In genomic region chr12:29164477-29165163, GRCh38 we compare ENCODE assay signal across 9 cellular contexts. TPM values are rescaled to one million over a fixed set of nuclear protein-coding genes. Genes with fewer than 3 reads are reported as not detected.
A peak's percentile ranks its signal among the peaks of the same experiment; 100 is the strongest.
DNase-seq lines count a peak whose midpoint lies in the region; ATAC-seq, FAIRE-seq and TF ChIP-seq lines count a peak whose summit lies in the region.
"Had no signal": no experiment of that assay in that cellular context is flagged by ENCODE, and none has a peak within 500 bp of the region (broad histone marks: within the 10 kb centered on the region; RNA-seq: fewer than 3 reads in every experiment).

No MANE protein-coding gene starts in this region.

- peak overlapping the region; percentile 33 for H3K27ac Mint-ChIP-seq in Calu3 (ENCODE audit: unreplicated experiment)
- H3K27ac Mint-ChIP-seq in activated T-helper 17 cell treated with anti-CD3 and anti-CD28 coated beads, Interleukin-2, amount 50 U/mL, for 72 hours, result peak overlapping the region; percentile 23

- peaks cover 14% of the 10 kb centered on the region for H3K4me1 Mint-ChIP-seq in Calu3 (ENCODE audit: low read depth, unreplicated experiment)
- H3K4me1 Mint-ChIP-seq in activated T-helper 17 cell treated with anti-CD3 and anti-CD28 coated beads, Interleukin-2, amount 50 U/mL, for 72 hours, result peaks cover 16% of the 10 kb centered on the region

- H3K9me3 Mint-ChIP-seq in Calu3 (ENCODE audit: low read depth, unreplicated experiment), result peaks cover 4% of the 10 kb centered on the region
- H3K9me3 Mint-ChIP-seq in activated T-helper 17 cell treated with anti-CD3 and anti-CD28 coated beads, Interleukin-2, amount 50 U/mL, for 72 hours, result no peaks in the 10 kb centered on the region

- no TSS peak for BruUV-seq in Calu3 (replicated peaks; lab: Mats Ljungman, UMichigan)

- no peak overlapping the region for H3K4me3 Mint-ChIP-seq in Calu3 (ENCODE audit: low read depth, unreplicated experiment)
- no peak overlapping the region for H3K4me3 Mint-ChIP-seq in activated T-helper 17 cell treated with anti-CD3 and anti-CD28 coated beads, Interleukin-2, amount 50 U/mL, for 72 hours

- TF ChIP-seq CTCF in Calu3 (IDR thresholded peaks at IDR 0.05; ENCODE audit: unreplicated experiment) (no peak), D721Med (IDR thresholded peaks at IDR 0.05; ENCODE audit: insufficient read depth, missing control alignments) (no peak)

- H3K36me3 Mint-ChIP-seq in Calu3 (ENCODE audit: insufficient read depth, unreplicated experiment), result no peaks in the 10 kb centered on the region
- H3K36me3 Mint-ChIP-seq in activated T-helper 17 cell treated with anti-CD3 and anti-CD28 coated beads, Interleukin-2, amount 50 U/mL, for 72 hours (ENCODE audit: low read depth), result peaks cover 5% of the 10 kb centered on the region

- peak; percentile 98 for ATAC-seq in GM19468 (IDR thresholded peaks at IDR 0.05; ENCODE audit: extremely low read depth, unreplicated experiment)
- peak; percentile 100 for ATAC-seq in HG03469 (IDR thresholded peaks at IDR 0.05; ENCODE audit: unreplicated experiment)
- ATAC-seq in activated T-helper 17 cell treated with anti-CD3 and anti-CD28 coated beads, Interleukin-2, amount 50 U/mL, for 72 hours (replicated peaks), result peak; percentile 90

- DNase-seq in Calu3 (no peak), kidney tubule cell (ENCODE audit: low spot score) (peak; percentile 74), T-helper 9 cell (no peak), D721Med (ENCODE audit: insufficient read length, low spot score) (no peak), NCI-H510A (lab: John Stamatoyannopoulos, UW) (no peak)

- no peak for FAIRE-seq in D721Med (lab: Jason Lieb, UNC)

- H3K27me3 Mint-ChIP-seq in Calu3 (ENCODE audit: unreplicated experiment), result no peaks in the 10 kb centered on the region
- no peaks in the 10 kb centered on the region for H3K27me3 Mint-ChIP-seq in activated T-helper 17 cell treated with anti-CD3 and anti-CD28 coated beads, Interleukin-2, amount 50 U/mL, for 72 hours

- intact Hi-C loops in Calu3 (cut with micrococcal nuclease; ENCODE audit: unreplicated experiment), result no loop called here

- CTCF ChIA-PET in Calu3 (lab: Charles Lee), result interaction anchor here (0.6 to 1.3 kb wide), 2 partner anchors 11 to 27 kb away, joined by 4 to 6 read pairs; no protein-coding TSS in a partner anchor

RNA-seq across cellular contexts. Expression of gene FAR2, which starts 15.5 kb away (rescaled TPM):
- total RNA-seq in Calu3 (2022), result 20.8 and 24.0 TPM in 2 replicates
- total RNA-seq in activated T-helper 17 cell treated with anti-CD3 and anti-CD28 coated beads, Interleukin-2, amount 50 U/mL, for 72 hours, result 10 to 100 TPM in 1 of 2 donors, 1 to 10 TPM in 1; 6.2 to 18.5 TPM
- total RNA-seq: NCI-H460 had no signal
